In the genomic region with DNA sequence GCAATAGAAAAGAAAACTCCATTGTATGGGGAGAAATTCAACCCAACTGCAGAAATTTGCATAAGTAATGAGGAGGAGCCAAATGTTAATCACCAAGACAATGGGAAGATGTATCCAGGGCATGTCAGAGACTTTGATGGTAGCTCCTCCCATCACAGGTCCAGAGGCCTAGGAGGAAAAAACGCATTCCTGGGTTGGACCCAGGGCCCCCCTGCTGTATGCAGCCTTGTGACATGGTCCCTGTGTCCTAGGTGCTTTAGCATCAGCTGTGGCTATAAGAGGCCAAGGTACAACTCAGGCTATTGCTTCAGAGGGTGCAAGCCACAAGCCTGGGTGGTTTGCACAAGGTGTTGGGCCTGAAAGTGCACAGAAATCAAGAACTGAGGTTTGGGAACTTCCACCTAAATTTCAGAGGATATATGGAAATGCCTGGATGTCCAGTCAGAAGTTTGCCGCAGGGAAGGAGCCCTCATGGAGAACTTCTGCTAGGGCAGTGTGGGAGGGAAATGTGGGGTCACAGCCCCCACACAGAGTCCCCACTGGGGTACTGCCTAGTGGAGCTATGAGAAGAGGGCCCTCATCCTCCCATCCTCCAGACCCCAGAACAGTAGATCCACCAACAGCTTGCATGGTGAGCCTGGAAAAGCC, we compare ENCODE assay signal across 16 cellular contexts.
A peak's percentile ranks its signal among the peaks of the same experiment; 100 is the strongest.
DNase-seq lines count a peak whose midpoint lies in the region; ATAC-seq, FAIRE-seq and TF ChIP-seq lines count a peak whose summit lies in the region.
"Had no signal": no experiment of that assay in that cellular context is flagged by ENCODE, and none has a peak within 500 bp of the region (broad histone marks: within the 10 kb centered on the region; RNA-seq: fewer than 3 reads in every experiment).

No MANE protein-coding gene starts in this region.

- no peak for ATAC-seq in K562

- H3K27me3 ChIP-seq in K562 (ENCODE audit: control insufficient read depth in 2 of 2, insufficient read depth in 2 of 2, low read length in 2 of 2) (no peaks in the 10 kb centered on the region), thyroid gland (no peaks in the 10 kb centered on the region), H7 (ENCODE audit: control insufficient read depth, insufficient read depth, low read length) (no peaks in the 10 kb centered on the region)

- no peak for FAIRE-seq in K562 (lab: Jason Lieb, UNC)
- FAIRE-seq: A204.1 had no signal

- no peak for TF ChIP-seq CTCF in HEK293 (tag by site-specific recombination; IDR thresholded peaks at IDR 0.05)
- no peak for TF ChIP-seq CTCF in K562 (IDR thresholded peaks at IDR 0.05 in 2 of 3, conservative IDR thresholded peaks at IDR 0.05 in 1 of 3; ENCODE audit: insufficient read depth in 2 of 3, low read depth in 1 of 3, low read length in 3 of 3)
- no peak for TF ChIP-seq CTCF in thyroid gland (IDR thresholded peaks at IDR 0.05)
- no peak for TF ChIP-seq CTCF in type B pancreatic cell (conservative IDR thresholded peaks at IDR 0.05)

- WGBS in K562 (ENCODE audit: insufficient coverage, low coverage, missing lambda C conversion rate): 0% methylated on average over 2 of the region's 2 CpGs
- 91 to 100% methylated on average over 2 of the region's 2 CpGs for WGBS in thyroid gland, 2 donors

- no peak for TF ChIP-seq POLR2A in K562 (conservative IDR thresholded peaks at IDR 0.05)
- no peak for TF ChIP-seq POLR2A in thyroid gland (IDR thresholded peaks at IDR 0.05)

- H4K20me1 ChIP-seq in K562 (replicated peaks; ENCODE audit: control insufficient read depth, insufficient read depth, low read length): no peaks in the 10 kb centered on the region

- no peaks in the 10 kb centered on the region for H3K4me1 Mint-ChIP-seq in type B pancreatic cell (ENCODE audit: unreplicated experiment)
- H3K4me1 Mint-ChIP-seq: CD8-positive, alpha-beta memory T cell; H9 had no signal

- no peaks in the 10 kb centered on the region for H3K4me1 ChIP-seq in HEK293 (ENCODE audit: control insufficient read depth, insufficient read depth, low read length)
- H3K4me1 ChIP-seq in K562 (replicated peaks in 1 of 2; ENCODE audit: control insufficient read depth in 2 of 2, insufficient read depth in 2 of 2, low read length in 2 of 2): no peaks in the 10 kb centered on the region
- H3K4me1 ChIP-seq in thyroid gland: no peaks in the 10 kb centered on the region
- H3K4me1 ChIP-seq: Caco-2 had no signal

- intact Hi-C loops in K562 (cut with micrococcal nuclease) (no loop called here), thyroid gland (cut with DNase I) (no loop called here)

- peaks cover 5% of the 10 kb centered on the region for H3K36me3 Mint-ChIP-seq in type B pancreatic cell
- H3K36me3 Mint-ChIP-seq: CD8-positive, alpha-beta memory T cell had no signal

- H3K9me3 ChIP-seq in HEK293 (ENCODE audit: control insufficient read depth, insufficient read depth, low read depth, low read length): no peaks in the 10 kb centered on the region
- H3K9me3 ChIP-seq in K562 (replicated peaks; ENCODE audit: control insufficient read depth, insufficient read depth, low read depth, low read length): 0 out of 2 replicates have a peak, but pooled peaks cover 3% of the 10 kb centered on the region
- no peaks in the 10 kb centered on the region for H3K9me3 ChIP-seq in thyroid gland

- H3K79me2 ChIP-seq in K562 (ENCODE audit: control insufficient read depth, insufficient read depth, low read length): no peaks in the 10 kb centered on the region

- H3K4me2 ChIP-seq in K562 (ENCODE audit: insufficient read depth, low read length): no peak overlapping the region
- H3K4me2 ChIP-seq: KMS-11 had no signal

- H3K4me3 ChIP-seq in HEK293 (ENCODE audit: low read depth, low read length) (no peak overlapping the region), K562 (no peak overlapping the region), thyroid gland (replicated peaks in 1 of 3) (no peak overlapping the region), H7 (ENCODE audit: insufficient read depth, low read depth, low read length) (no peak overlapping the region)
- H3K4me3 ChIP-seq: GM23248 had no signal

- no peak for TF ChIP-seq RAD21 in K562 (CRISPR knock-in tag; conservative IDR thresholded peaks at IDR 0.05 in 1 of 2, IDR thresholded peaks at IDR 0.05 in 1 of 2)

- BruUV-seq in K562 (replicated peaks; lab: Mats Ljungman, UMichigan): no TSS peak

- no peak for TF ChIP-seq EP300 in K562 (IDR thresholded peaks at IDR 0.05; ENCODE audit: low read length)

- CTCF ChIA-PET in HEK293 (lab: Yijun Ruan, JAX) (no interaction called here), K562 (lab: Yijun Ruan, JAX; ENCODE audit: low intra/inter-chr PET ratio) (no interaction called here)

- H2AFZ ChIP-seq in K562 (ENCODE audit: low read depth, low read length): no peak overlapping the region
- H2AFZ ChIP-seq: GM23248 had no signal

- H3K36me3 ChIP-seq in HEK293 (ENCODE audit: control insufficient read depth in 2 of 2, insufficient read depth in 1 of 2, low read length in 2 of 2): no peaks in the 10 kb centered on the region
- no peaks in the 10 kb centered on the region for H3K36me3 ChIP-seq in K562 (ENCODE audit: control insufficient read depth, insufficient read depth, low read length)
- no peaks in the 10 kb centered on the region for H3K36me3 ChIP-seq in thyroid gland
- no peaks in the 10 kb centered on the region for H3K36me3 ChIP-seq in H7 (replicated peaks; ENCODE audit: control insufficient read depth, insufficient read depth, low read length)

- H3K9me1 ChIP-seq in K562 (ENCODE audit: control insufficient read depth, insufficient read depth, low read length): no peaks in the 10 kb centered on the region

- no peak overlapping the region for H3K4me3 Mint-ChIP-seq in type B pancreatic cell
- H3K4me3 Mint-ChIP-seq: CD8-positive, alpha-beta memory T cell; H9 had no signal

- POLR2A ChIA-PET in HEK293 (lab: Yijun Ruan, JAX): no interaction called here
- POLR2A ChIA-PET in K562 (lab: Yijun Ruan, JAX): interaction anchor here (1.0 kb wide), 1 partner anchor 9 kb away, joined by 4 read pairs; no protein-coding TSS in a partner anchor

- peaks cover 9% of the 10 kb centered on the region for H3K9me3 Mint-ChIP-seq in type B pancreatic cell

- H3K27ac Mint-ChIP-seq in type B pancreatic cell: no peak overlapping the region
- H3K27ac Mint-ChIP-seq: CD8-positive, alpha-beta memory T cell; H9 had no signal

- H3K27ac ChIP-seq in HEK293 (ENCODE audit: extremely low read depth, low read depth, low read length): no peak overlapping the region
- H3K27ac ChIP-seq in K562 (ENCODE audit: extremely low read depth, low read depth, low read length): no peak overlapping the region
- no peak overlapping the region for H3K27ac ChIP-seq in thyroid gland
- H3K27ac ChIP-seq: GM23248, KMS-11 had no signal

- peak; percentile 7 for DNase-seq in NCI-H748 (lab: John Stamatoyannopoulos, UW; ENCODE audit: unreplicated experiment)
- DNase-seq in NCI-H748 treated with DMSO at 0.1 percent for 48 hours (lab: John Stamatoyannopoulos, UW): no peak
- no peak for DNase-seq in K562 (ENCODE audit: extremely low read depth in 1 of 4, low spot score in 3 of 4)
- DNase-seq in thyroid gland: no peak
- no peak for DNase-seq in H7
- DNase-seq in type B pancreatic cell (ENCODE audit: extremely low spot score, unreplicated experiment): no peak
- DNase-seq: CD8-positive, alpha-beta memory T cell; DND-41; GF-D8; GM23248; H9; IMR-90 had no signal

- in situ Hi-C loops in K562 (cut with MboI): no loop called here

- H3K9ac ChIP-seq in K562 (ENCODE audit: insufficient read depth in 1 of 2, low read depth in 2 of 2, low read length in 2 of 2): no peak overlapping the region
- H3K9ac ChIP-seq: GM23248, KMS-11 had no signal

- H3K27me3 Mint-ChIP-seq in type B pancreatic cell: no peaks in the 10 kb centered on the region
- H3K27me3 Mint-ChIP-seq: CD8-positive, alpha-beta memory T cell had no signal

TF ChIP-seq in HEK293, 187 proteins besides CTCF, POLR2A, EP300 and RAD21 (continues in another document):
- TF ChIP-seq ZNF585B (tag by site-specific recombination; IDR thresholded peaks at IDR 0.05) (peak; percentile 94), ZNF184 (tag by site-specific recombination; IDR thresholded peaks at IDR 0.05) (no peak)
- TF ChIP-seq, protein P1, sequence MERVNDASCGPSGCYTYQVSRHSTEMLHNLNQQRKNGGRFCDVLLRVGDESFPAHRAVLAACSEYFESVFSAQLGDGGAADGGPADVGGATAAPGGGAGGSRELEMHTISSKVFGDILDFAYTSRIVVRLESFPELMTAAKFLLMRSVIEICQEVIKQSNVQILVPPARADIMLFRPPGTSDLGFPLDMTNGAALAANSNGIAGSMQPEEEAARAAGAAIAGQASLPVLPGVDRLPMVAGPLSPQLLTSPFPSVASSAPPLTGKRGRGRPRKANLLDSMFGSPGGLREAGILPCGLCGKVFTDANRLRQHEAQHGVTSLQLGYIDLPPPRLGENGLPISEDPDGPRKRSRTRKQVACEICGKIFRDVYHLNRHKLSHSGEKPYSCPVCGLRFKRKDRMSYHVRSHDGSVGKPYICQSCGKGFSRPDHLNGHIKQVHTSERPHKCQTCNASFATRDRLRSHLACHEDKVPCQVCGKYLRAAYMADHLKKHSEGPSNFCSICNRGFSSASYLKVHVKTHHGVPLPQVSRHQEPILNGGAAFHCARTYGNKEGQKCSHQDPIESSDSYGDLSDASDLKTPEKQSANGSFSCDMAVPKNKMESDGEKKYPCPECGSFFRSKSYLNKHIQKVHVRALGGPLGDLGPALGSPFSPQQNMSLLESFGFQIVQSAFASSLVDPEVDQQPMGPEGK (tag by site-specific recombination; IDR thresholded peaks at IDR 0.05): no peak
